27 cellular contexts compared by ENCODE assay signal in the genomic region with DNA sequence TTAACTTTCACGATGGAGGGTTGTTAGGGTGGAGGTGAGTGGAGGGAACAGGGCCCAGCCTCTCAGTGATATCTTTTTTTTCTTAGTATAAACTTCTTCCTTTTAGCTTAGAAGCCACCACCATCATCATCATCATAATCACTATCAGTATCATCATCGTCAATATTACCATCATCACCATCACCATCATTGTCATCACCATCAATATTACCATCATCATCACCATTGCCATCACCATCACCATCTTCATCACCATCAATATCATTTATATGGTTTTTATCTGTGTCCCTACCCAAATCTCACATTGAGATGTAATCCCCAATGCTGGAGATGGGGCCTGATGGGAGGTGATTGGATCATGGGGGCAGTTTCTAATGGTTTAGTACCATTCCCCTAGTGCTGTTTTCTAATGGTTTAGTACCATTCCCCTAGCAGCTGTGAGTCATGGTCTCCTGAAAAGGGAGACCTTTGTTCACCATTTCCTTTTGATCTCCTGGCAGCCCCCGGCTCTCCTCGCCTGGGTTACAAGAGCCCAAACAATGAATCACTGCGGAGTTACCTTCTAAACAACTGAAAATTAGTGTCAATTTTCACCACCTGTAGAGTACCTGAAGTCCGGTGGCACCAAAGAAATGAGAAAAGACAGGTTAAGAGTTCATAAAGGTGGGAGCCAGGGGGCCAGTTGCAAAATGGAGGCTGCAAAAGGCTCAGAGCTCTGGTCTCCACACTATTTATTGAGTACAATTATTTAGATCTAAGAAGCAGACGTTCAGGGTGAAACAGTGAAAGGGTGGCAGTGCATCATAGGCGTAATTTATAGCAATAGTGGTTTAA. TPM values are rescaled to one million over a fixed set of nuclear protein-coding genes. Genes with fewer than 3 reads are reported as not detected.
A peak's percentile ranks its signal among the peaks of the same experiment; 100 is the strongest.
DNase-seq lines count a peak whose midpoint lies in the region; ATAC-seq, FAIRE-seq and TF ChIP-seq lines count a peak whose summit lies in the region.
"Had no signal": no experiment of that assay in that cellular context is flagged by ENCODE, and none has a peak within 500 bp of the region (broad histone marks: within the 10 kb centered on the region; RNA-seq: fewer than 3 reads in every experiment).

No MANE protein-coding gene starts in this region.

- WGBS in mammary epithelial cell (ENCODE audit: low coverage, missing lambda C conversion rate), result 68% methylated on average over 8 of the region's 8 CpGs
- 82 to 86% methylated on average over 6 to 7 of the region's 8 CpGs for WGBS in endodermal cell (ENCODE audit: insufficient coverage in 1 of 2, insufficient read length in 1 of 2), 2 experiments

- H3K27me3 ChIP-seq in mammary epithelial cell (ENCODE audit: insufficient read depth, low read length), result no peaks in the 10 kb centered on the region
- no peaks in the 10 kb centered on the region for H3K27me3 ChIP-seq in endodermal cell (ENCODE audit: control insufficient read depth, insufficient read depth, low read length, poor library complexity, severe bottlenecking)
- no peaks in the 10 kb centered on the region; the same call in 1 of the 2 replicates for H3K27me3 ChIP-seq in Karpas-422 (ENCODE audit: low read length)
- H3K27me3 ChIP-seq: brain microvascular endothelial cell had no signal

- H3K79me2 ChIP-seq in mammary epithelial cell (ENCODE audit: insufficient read depth, low read length), result no peaks in the 10 kb centered on the region
- H3K79me2 ChIP-seq in Karpas-422 (ENCODE audit: low read length), result no peaks in the 10 kb centered on the region

- no peak overlapping the region for H3K27ac ChIP-seq in mammary epithelial cell (ENCODE audit: insufficient read depth, low read depth, low read length)
- H3K27ac ChIP-seq in endodermal cell (ENCODE audit: low read depth, low read length), result no peak overlapping the region
- no peak overlapping the region for H3K27ac ChIP-seq in Karpas-422 (ENCODE audit: low read length)
- H3K27ac ChIP-seq: brain microvascular endothelial cell, coronary artery, tibial artery had no signal

- H2AFZ ChIP-seq in mammary epithelial cell (ENCODE audit: low read depth, low read length) (no peak overlapping the region), Karpas-422 (ENCODE audit: low read length) (no peak overlapping the region)

- no peak overlapping the region for H3K4me3 Mint-ChIP-seq in endodermal cell
- H3K4me3 Mint-ChIP-seq: activated naive CD8-positive, alpha-beta T cell treated with anti-CD3 and anti-CD28 coated beads, Interleukin-2, amount 50 U/mL, for 24 hours; memory B cell; T-helper 2 cell treated with Interferon-gamma antibody and Interleukin-4, amounts not matched to agents 5 μg/mL and 100 μg/mL, for 36 hours had no signal

- H3K9me3 Mint-ChIP-seq in activated naive CD4-positive, alpha-beta T cell treated with anti-CD3 and anti-CD28 coated beads, Interleukin-2, amount 50 U/mL, for 72 hours, result no peaks in the 10 kb centered on the region
- H3K9me3 Mint-ChIP-seq in endodermal cell, result peaks cover 31% of the 10 kb centered on the region

- no peak overlapping the region for H3K4me3 ChIP-seq in mammary epithelial cell (replicated peaks in 1 of 3; ENCODE audit: insufficient read depth in 1 of 3, low read depth in 2 of 3, low read length in 3 of 3)
- no peak overlapping the region for H3K4me3 ChIP-seq in endodermal cell (ENCODE audit: low read length)
- H3K4me3 ChIP-seq in Karpas-422 (ENCODE audit: low read length), result no peak overlapping the region
- H3K4me3 ChIP-seq: coronary artery, tibial artery had no signal

- H3K9ac ChIP-seq in mammary epithelial cell (ENCODE audit: insufficient read depth, low read length) (no peak overlapping the region), endodermal cell (ENCODE audit: extremely low read depth, low read length, poor library complexity, severe bottlenecking) (no peak overlapping the region), Karpas-422 (ENCODE audit: low read length) (no peak overlapping the region)
- H3K9ac ChIP-seq: SK-N-SH had no signal

- H4K20me1 ChIP-seq in mammary epithelial cell (ENCODE audit: insufficient read depth, low read length), result no peaks in the 10 kb centered on the region
- H4K20me1 ChIP-seq in Karpas-422 (ENCODE audit: insufficient read depth, low read depth, low read length), result no peaks in the 10 kb centered on the region

- intact Hi-C loops in mammary epithelial cell (cut with micrococcal nuclease), result no loop called here

- H3K4me2 ChIP-seq in mammary epithelial cell (ENCODE audit: insufficient read depth, low read depth, low read length) (no peak overlapping the region), Karpas-422 (ENCODE audit: low read depth, low read length, poor library complexity, severe bottlenecking) (no peak overlapping the region)
- H3K4me2 ChIP-seq: SK-N-SH had no signal

- in situ Hi-C loops in mammary epithelial cell (cut with MboI; ENCODE audit: low sequenced_read_pairs in 2 of 2), result no loop called here

- dilution Hi-C loops in mammary epithelial cell (cut with HindIII; ENCODE audit: low sequenced_read_pairs), result no loop called here

- H3K9me2 ChIP-seq in Karpas-422 (replicated peaks; ENCODE audit: insufficient read depth, low read length), result no peaks in the 10 kb centered on the region
- H3K9me2 ChIP-seq: SK-N-SH had no signal

- H3K9me3 ChIP-seq in mammary epithelial cell (replicated peaks; ENCODE audit: insufficient read depth, low read length) (peaks cover 5% of the 10 kb centered on the region), endodermal cell (ENCODE audit: control insufficient read depth, low read length) (peaks cover 14% of the 10 kb centered on the region), Karpas-422 (ENCODE audit: low read length) (peaks cover 3% of the 10 kb centered on the region; the same call in 1 of the 2 replicates)
- H3K9me3 ChIP-seq: SK-N-SH had no signal

- ATAC-seq in activated naive CD4-positive, alpha-beta T cell treated with anti-CD3 and anti-CD28 coated beads, Interleukin-2, amount 50 U/mL, for 72 hours, result peak; percentile 45 to 58
- ATAC-seq: activated naive CD8-positive, alpha-beta T cell treated with anti-CD3 and anti-CD28 coated beads, Interleukin-2, amount 50 U/mL, for 24 hours; stimulated activated naive CD8-positive, alpha-beta T cell treated with anti-CD3 and anti-CD28 coated beads, Interleukin-15, Interleukin-2, amounts not matched to agents 100 U/mL and 50 U/mL, for 24 hours had no signal

- no peaks in the 10 kb centered on the region for H3K36me3 ChIP-seq in mammary epithelial cell (ENCODE audit: insufficient read depth, low read length)
- H3K36me3 ChIP-seq in endodermal cell (ENCODE audit: control insufficient read depth, insufficient read depth, low read length), result no peaks in the 10 kb centered on the region
- H3K36me3 ChIP-seq in Karpas-422 (ENCODE audit: insufficient read depth, low read length), result no peaks in the 10 kb centered on the region
- H3K36me3 ChIP-seq: brain microvascular endothelial cell, tibial artery had no signal

- FAIRE-seq in urothelium cell line (lab: Jason Lieb, UNC), result peak; percentile 85
- FAIRE-seq: A204.1, islet of Langerhans had no signal

- no peak for TF ChIP-seq CTCF in mammary epithelial cell (conservative IDR thresholded peaks at IDR 0.05 in 1 of 2, IDR thresholded peaks at IDR 0.05 in 1 of 2; ENCODE audit: extremely low read depth in 1 of 2, insufficient read depth in 1 of 2, low read depth in 1 of 2, low read length in 2 of 2)
- TF ChIP-seq CTCF in endodermal cell (conservative IDR thresholded peaks at IDR 0.05), result no peak

- no peaks in the 10 kb centered on the region for H3K36me3 Mint-ChIP-seq in activated naive CD4-positive, alpha-beta T cell treated with anti-CD3 and anti-CD28 coated beads, Interleukin-2, amount 50 U/mL, for 72 hours
- no peaks in the 10 kb centered on the region for H3K36me3 Mint-ChIP-seq in endodermal cell (ENCODE audit: low read depth)
- H3K36me3 Mint-ChIP-seq: memory B cell had no signal

- H3K27me3 Mint-ChIP-seq in endodermal cell (ENCODE audit: insufficient read depth), result peaks cover 1% of the 10 kb centered on the region

- BruUV-seq in mammary epithelial cell (replicated peaks; lab: Mats Ljungman, UMichigan), result no TSS peak

- H3K4me1 Mint-ChIP-seq in endodermal cell, result no peaks in the 10 kb centered on the region
- H3K4me1 Mint-ChIP-seq: activated naive CD8-positive, alpha-beta T cell treated with anti-CD3 and anti-CD28 coated beads, Interleukin-2, amount 50 U/mL, for 24 hours; memory B cell had no signal

- CTCF ChIA-PET in mammary epithelial cell (lab: Charles Lee; ENCODE audit: low non-redundant PET), result no interaction called here

- no peak for DNase-seq in activated naive CD4-positive, alpha-beta T cell treated with anti-CD3 and anti-CD28 coated beads, Interleukin-2, amount 50 U/mL, for 72 hours (ENCODE audit: low spot score in 2 of 2)
- DNase-seq in activated naive CD4-positive, alpha-beta T cell (lab: John Stamatoyannopoulos, UW), result no peak
- DNase-seq in mammary epithelial cell (peak; percentile 87), kidney glomerular epithelial cell (lab: John Stamatoyannopoulos, UW) (peak; percentile 26), urothelium cell line (ENCODE audit: low spot score) (peak; percentile 68), endodermal cell (no peak), Karpas-422 (no peak), A172 (ENCODE audit: low spot score) (no peak)
- DNase-seq: activated CD8-positive, alpha-beta memory T cell treated with anti-CD3 and anti-CD28 coated beads, Interleukin-2, amount 50 U/mL, for 4 hours; activated effector memory CD4-positive, alpha-beta T cell treated with Interleukin-2 at 50 U/mL for 16 hours; activated naive CD8-positive, alpha-beta T cell treated with anti-CD3 and anti-CD28 coated beads, Interleukin-2, amount 50 U/mL, for 24 hours; brain microvascular endothelial cell; GOT3; hippocampal formation; NCI-H1436 treated with DMSO at 0.1 percent for 48 hours; NCI-H526 treated with DMSO at 0.1 percent for 48 hours; RPMI8226; SK-N-SH; stimulated activated CD4-positive, alpha-beta T cell treated with anti-CD3 and anti-CD28 coated beads, Interleukin-12 subunit alpha, Interleukin-12 subunit beta, amount 100 ng/mL, for 4 hours; stimulated activated CD4-positive, alpha-beta T cell treated with anti-CD3 and anti-CD28 coated beads, Interleukin-4, amount 100 ng/mL, for 4 hours; stimulated activated naive CD8-positive, alpha-beta T cell treated with anti-CD3 and anti-CD28 coated beads, Interleukin-15, Interleukin-2, amounts not matched to agents 100 U/mL and 50 U/mL, for 24 hours; tibial artery had no signal

- H3K27ac Mint-ChIP-seq in activated naive CD4-positive, alpha-beta T cell treated with anti-CD3 and anti-CD28 coated beads, Interleukin-2, amount 50 U/mL, for 72 hours, result no peak overlapping the region
- H3K27ac Mint-ChIP-seq in endodermal cell, result no peak overlapping the region
- H3K27ac Mint-ChIP-seq: activated naive CD8-positive, alpha-beta T cell treated with anti-CD3 and anti-CD28 coated beads, Interleukin-2, amount 50 U/mL, for 24 hours; memory B cell; T-helper 2 cell treated with Interferon-gamma antibody and Interleukin-4, amounts not matched to agents 5 μg/mL and 100 μg/mL, for 36 hours had no signal

- H3K4me1 ChIP-seq in mammary epithelial cell (ENCODE audit: insufficient read depth, low read length) (peaks cover 20% of the 10 kb centered on the region), endodermal cell (ENCODE audit: control insufficient read depth, insufficient read depth, low read length) (no peaks in the 10 kb centered on the region), Karpas-422 (ENCODE audit: low read length) (no peaks in the 10 kb centered on the region)
- H3K4me1 ChIP-seq: tibial artery had no signal

RNA-seq across cellular contexts. Expression of gene PLA2G2E, which starts 3.1 kb away (rescaled TPM):
- total RNA-seq in activated naive CD4-positive, alpha-beta T cell treated with anti-CD3 and anti-CD28 coated beads, Interleukin-2, amount 50 U/mL, for 72 hours, result not detected
- total RNA-seq in mammary epithelial cell, result not detected
- polyA plus RNA-seq in mammary epithelial cell, result not detected
- not detected for polyA minus RNA-seq in mammary epithelial cell
- total RNA-seq in endodermal cell, result not detected
- not detected for polyA plus RNA-seq in endodermal cell (2013, experiment 1 of 2)
- polyA plus RNA-seq in endodermal cell (2013, experiment 2 of 2), result not detected
- not detected in 2 replicates for total RNA-seq in Karpas-422 (2014; rRNA removed; shearing (Covaris generic); ENCODE audit: low replicate concordance)
- total RNA-seq in A172 (2014; rRNA removed; shearing (Covaris generic)), result not detected in 2 replicates
- polyA plus RNA-seq: SK-N-SH had no signal

RNA-seq across cellular contexts. Expression of gene OTUD3, which starts 44.3 kb away (rescaled TPM):
- 10 to 100 TPM; 11.7 to 23.2 TPM for total RNA-seq in activated naive CD4-positive, alpha-beta T cell treated with anti-CD3 and anti-CD28 coated beads, Interleukin-2, amount 50 U/mL, for 72 hours
- total RNA-seq in mammary epithelial cell (10 to 100 TPM in 1 of 2 donors, 1 to 10 TPM in 1; 3.3 to 11.5 TPM), endodermal cell (10 to 100 TPM; 14.5 to 25.0 TPM)
- polyA plus RNA-seq in mammary epithelial cell, result 2.2 TPM
- polyA minus RNA-seq in mammary epithelial cell, result 0.62 TPM
- 11.9 TPM for polyA plus RNA-seq in endodermal cell (2013, experiment 1 of 2)
- polyA plus RNA-seq in endodermal cell (2013, experiment 2 of 2), result 11.5 TPM
- total RNA-seq in Karpas-422 (2014; rRNA removed; shearing (Covaris generic); ENCODE audit: low replicate concordance), result 7.0 and 9.1 TPM in 2 replicates
- 2.4 and 3.1 TPM in 2 replicates for total RNA-seq in A172 (2014; rRNA removed; shearing (Covaris generic))

RNA-seq across cellular contexts. Expression of gene PLA2G2A, which starts 52.9 kb away (rescaled TPM):
- total RNA-seq in activated naive CD4-positive, alpha-beta T cell treated with anti-CD3 and anti-CD28 coated beads, Interleukin-2, amount 50 U/mL, for 72 hours, result not detected
- not detected for total RNA-seq in mammary epithelial cell
- 0.10 TPM for polyA plus RNA-seq in mammary epithelial cell
- polyA minus RNA-seq in mammary epithelial cell, result not detected
- total RNA-seq in endodermal cell, result 1 to 10 TPM in 1 of 2 donors, not detected in 1; 1.0 TPM
- not detected for polyA plus RNA-seq in endodermal cell (2013, experiment 1 of 2)
- not detected for polyA plus RNA-seq in endodermal cell (2013, experiment 2 of 2)
- not detected in 2 replicates for total RNA-seq in Karpas-422 (2014; rRNA removed; shearing (Covaris generic); ENCODE audit: low replicate concordance)
- not detected in 2 replicates for total RNA-seq in A172 (2014; rRNA removed; shearing (Covaris generic))
- polyA plus RNA-seq: SK-N-SH had no signal

Comparison
In these comparisons a context has a peak if more than half of its experiments do, and no peak if none do; other contexts are left out.
1. DNase-seq: peak in mammary epithelial cell (single experiment), kidney glomerular epithelial cell (single experiment) and urothelium cell line (single experiment); none in activated naive CD4-positive, alpha-beta T cell treated with anti-CD3 and anti-CD28 coated beads, Interleukin-2, amount 50 U/mL, for 72 hours (0 of 2), activated naive CD4-positive, alpha-beta T cell (0 of 4), endodermal cell (single experiment), Karpas-422 (single experiment) and A172 (single experiment).